1 cellular context compared by ENCODE assay signal in genomic region chr4:21882050-21882839, GRCh38.
TF ChIP-seq lines count a peak whose summit lies in the region.

No MANE protein-coding gene starts in this region.

TF ChIP-seq in IMR-90, 13 proteins besides CTCF, POLR2A, EP300 and RAD21 (continued from another document):
- TF ChIP-seq RFX5 (IDR thresholded peaks at IDR 0.05; ENCODE audit: low read depth, low read length) (no peak), NFE2L2 (IDR thresholded peaks at IDR 0.05; ENCODE audit: low read depth, low read length) (no peak), MAFK (IDR thresholded peaks at IDR 0.05; ENCODE audit: low read depth, low read length) (no peak), MAZ (IDR thresholded peaks at IDR 0.05; ENCODE audit: borderline replicate concordance, low read depth, low read length) (no peak), FOS (IDR thresholded peaks at IDR 0.05; ENCODE audit: low read depth, low read length) (no peak), CEBPB (IDR thresholded peaks at IDR 0.05; ENCODE audit: low read depth, low read length) (no peak), BHLHE40 (IDR thresholded peaks at IDR 0.05; ENCODE audit: low read depth, low read length) (no peak)
